In the genomic region with DNA sequence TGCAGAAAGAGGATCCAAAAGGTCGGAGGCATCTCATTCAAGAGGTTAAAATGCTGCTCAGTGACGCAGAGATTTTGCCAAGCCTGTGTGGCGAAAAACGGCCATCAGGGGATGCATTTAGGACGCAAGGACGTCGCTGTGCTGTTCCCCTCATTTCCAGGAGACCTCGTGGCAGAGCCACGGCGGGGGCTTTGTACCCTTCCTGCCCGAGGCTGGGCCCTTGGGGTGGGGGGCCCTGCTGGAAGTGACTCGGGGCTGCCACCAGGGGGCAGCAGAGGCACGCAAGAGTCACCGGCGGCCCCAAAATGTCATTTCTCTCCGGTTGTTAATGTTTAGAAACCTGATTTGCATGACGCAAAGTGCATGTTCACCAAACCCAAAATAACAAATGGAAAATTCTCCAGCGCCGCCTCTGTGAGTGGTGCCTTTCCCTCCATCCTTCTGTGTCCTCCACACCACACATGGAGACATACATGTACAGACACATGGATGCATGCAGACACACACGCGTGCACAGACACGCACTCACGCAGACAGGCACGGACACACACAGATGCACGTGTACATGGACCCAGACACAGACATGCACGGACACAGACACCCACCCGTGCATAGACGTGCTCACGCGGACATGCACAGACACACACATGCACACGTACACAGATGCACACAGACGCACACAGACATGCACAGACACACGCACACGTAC, we compare ENCODE assay signal across 8 cellular contexts. TPM values are rescaled to one million over a fixed set of nuclear protein-coding genes. Genes with fewer than 3 reads are reported as not detected.
DNase-seq lines count a peak whose midpoint lies in the region; ATAC-seq and TF ChIP-seq lines count a peak whose summit lies in the region.

No MANE protein-coding gene starts in this region.

- peak; percentile 88 for TF ChIP-seq CTCF in VCaP (conservative IDR thresholded peaks at IDR 0.05)
- peak; percentile 74 for TF ChIP-seq CTCF in coronary artery (IDR thresholded peaks at IDR 0.05)
- TF ChIP-seq CTCF in lower lobe of right lung (IDR thresholded peaks at IDR 0.05), result peak; percentile 98

- H3K4me1 ChIP-seq in lower lobe of right lung, result peaks cover 5% of the 10 kb centered on the region

- no peaks in the 10 kb centered on the region for H3K36me3 ChIP-seq in H7 (replicated peaks; ENCODE audit: control insufficient read depth, insufficient read depth, low read length)
- H3K36me3 ChIP-seq in lower lobe of right lung, result no peaks in the 10 kb centered on the region

- peak in 8 of 14 donors; percentile 6 to 47 (median 29) for DNase-seq in C1 segment of cervical spinal cord (lab: John Stamatoyannopoulos, UW)
- peak; percentile 98 for DNase-seq in H7
- peak; percentile 49 for DNase-seq in coronary artery (ENCODE audit: low spot score)
- no peak for DNase-seq in lower lobe of right lung
- peak; percentile 18 for DNase-seq in stimulated activated CD8-positive, alpha-beta memory T cell treated with anti-CD3 and anti-CD28 coated beads, Interleukin-4, amount 100 ng/mL, for 24 hours (ENCODE audit: low read depth)

- H3K27ac ChIP-seq in VCaP (no peak overlapping the region), coronary artery (no peak overlapping the region), lower lobe of right lung (no peak overlapping the region)

- H3K4me3 ChIP-seq in H7 (ENCODE audit: insufficient read depth, low read depth, low read length) (no peak overlapping the region), coronary artery (no peak overlapping the region), lower lobe of right lung (no peak overlapping the region)

- intact Hi-C loops in lower lobe of right lung (cut with DNase I), result no loop called here

- H3K9me3 ChIP-seq in lower lobe of right lung, result peaks cover under 1% of the 10 kb centered on the region

- ATAC-seq in lower lobe of right lung (peak; percentile 58 to 61), GM21526 (IDR thresholded peaks at IDR 0.05; ENCODE audit: low FRiP score, unreplicated experiment) (no peak), HG02981 (IDR thresholded peaks at IDR 0.05; ENCODE audit: unreplicated experiment) (no peak)

- H3K27me3 ChIP-seq in H7 (ENCODE audit: control insufficient read depth, insufficient read depth, low read length) (no peaks in the 10 kb centered on the region), lower lobe of right lung (ENCODE audit: low read depth) (peaks cover 47% of the 10 kb centered on the region)

RNA-seq across cellular contexts. Expression of a gene that starts 51.0 kb away (rescaled TPM):
- total RNA-seq in H7 (2014; rRNA removed; shearing (Covaris generic)), result 0.26 and 0.38 TPM in 2 replicates
- total RNA-seq in lower lobe of right lung, result not detected

Comparison
In these comparisons a context has a peak if more than half of its experiments do, and no peak if none do; other contexts are left out.
1. ATAC-seq: peak in lower lobe of right lung (2 of 2); none in GM21526 (single experiment) and HG02981 (single experiment).
2. Peak in every context shown above with its lines, with median percentiles within 50 percentile points of each other: CTCF ChIP-seq.